ENCODE assay signal across 1 cellular context in genomic region chr13:31167490-31167889, GRCh38.
A peak's percentile ranks its signal among the peaks of the same experiment; 100 is the strongest.
TF ChIP-seq lines count a peak whose summit lies in the region.

No MANE protein-coding gene starts in this region.

TF ChIP-seq in HepG2, 621 proteins besides CTCF, POLR2A, EP300 and RAD21 (continued from another document):
- TF ChIP-seq AHDC1 (CRISPR knock-in tag; IDR thresholded peaks at IDR 0.05; ENCODE audit: borderline replicate concordance) = peak; percentile 79; the same call in 1 of the 2 replicates
- TF ChIP-seq POLR2AphosphoS2 (IDR thresholded peaks at IDR 0.05; ENCODE audit: low read depth, low read length) = no peak
- TF ChIP-seq KDM3A (CRISPR knock-in tag; IDR thresholded peaks at IDR 0.05; ENCODE audit: low read depth) = no peak
- TF ChIP-seq MAFF (IDR thresholded peaks at IDR 0.05; ENCODE audit: low read depth, low read length) = peak; percentile 61
- no peak for TF ChIP-seq PBX3 (CRISPR knock-in tag; IDR thresholded peaks at IDR 0.05; ENCODE audit: borderline replicate concordance)
- TF ChIP-seq SP140L (CRISPR knock-in tag; IDR thresholded peaks at IDR 0.05; ENCODE audit: borderline replicate concordance) = no peak
